ENCODE assay signal across 22 cellular contexts in genomic region chr7:21620054-21620453, GRCh38.
"Had no signal": no experiment of that assay in that cellular context is flagged by ENCODE, and none has a peak within 500 bp of the region (broad histone marks: within the 10 kb centered on the region; RNA-seq: fewer than 3 reads in every experiment).

No MANE protein-coding gene starts in this region.

- H3K27ac Mint-ChIP-seq: endodermal cell; immature natural killer cell; naive thymus-derived CD4-positive, alpha-beta T cell; nephron progenitor cell; type B pancreatic cell had no signal

- DNase-seq: colonic mucosa; effector CD4-positive, alpha-beta T cell; endodermal cell; erythroblast; foreskin keratinocyte; immature natural killer cell; kidney; left cardiac atrium; left ventricle myocardium inferior; lower lobe of right lung; mesendoderm; naive thymus-derived CD4-positive, alpha-beta T cell; nephron progenitor cell; posterior cingulate gyrus; sigmoid colon; stimulated activated CD4-positive, alpha-beta T cell treated with anti-CD3 and anti-CD28 coated beads, Interleukin-2, amount 100 ng/mL, for 24 hours; stimulated activated naive CD4-positive, alpha-beta T cell; thyroid gland had no signal

- H3K27me3 Mint-ChIP-seq: type B pancreatic cell had no signal

- H3K27me3 ChIP-seq: colonic mucosa, foreskin keratinocyte, right atrium auricular region, sigmoid colon, suprapubic skin, thyroid gland had no signal

- H3K4me3 Mint-ChIP-seq: endodermal cell; immature natural killer cell; naive thymus-derived CD4-positive, alpha-beta T cell; nephron progenitor cell; type B pancreatic cell had no signal

- H3K4me3 ChIP-seq: colonic mucosa, left ventricle myocardium inferior, lower lobe of right lung, right atrium auricular region, sigmoid colon, skin epidermis, suprapubic skin, thyroid gland had no signal

- H3K4me1 Mint-ChIP-seq: endodermal cell; immature natural killer cell; naive thymus-derived CD4-positive, alpha-beta T cell had no signal

- H3K36me3 Mint-ChIP-seq: immature natural killer cell, type B pancreatic cell had no signal

- H3K36me3 ChIP-seq: colonic mucosa, left ventricle myocardium inferior, lower lobe of right lung, right atrium auricular region, sigmoid colon, suprapubic skin, thyroid gland had no signal

- H3K27ac ChIP-seq: colonic mucosa, foreskin keratinocyte, left ventricle myocardium inferior, lower lobe of right lung, sigmoid colon, skin epidermis, suprapubic skin, thyroid gland had no signal

- H3K4me1 ChIP-seq: colonic mucosa, foreskin keratinocyte had no signal

- H3K9me3 ChIP-seq: colonic mucosa, lower lobe of right lung, right atrium auricular region, sigmoid colon, suprapubic skin, thyroid gland had no signal

- ATAC-seq: foreskin keratinocyte; left cardiac atrium; lower lobe of right lung; naive thymus-derived CD4-positive, alpha-beta T cell had no signal
